In genomic region chr5:144703776-144704175, GRCh38 we compare ENCODE assay signal across 33 cellular contexts.
"Had no signal": no experiment of that assay in that cellular context is flagged by ENCODE, and none has a peak within 500 bp of the region (broad histone marks: within the 10 kb centered on the region; RNA-seq: fewer than 3 reads in every experiment).

No MANE protein-coding gene starts in this region.

- H3K4me1 ChIP-seq: adrenal gland, ascending aorta, body of pancreas, breast epithelium had no signal

- H3K27ac ChIP-seq: adrenal gland, ascending aorta, body of pancreas, brain microvascular endothelial cell, breast epithelium, cardiac muscle cell had no signal

- H3K4me3 ChIP-seq: adrenal gland, ascending aorta, body of pancreas, breast epithelium, cardiac muscle cell had no signal

- ATAC-seq: activated naive CD4-positive, alpha-beta T cell treated with anti-CD3 and anti-CD28 coated beads, Interleukin-2, amount 50 U/mL, for 72 hours; activated naive CD8-positive, alpha-beta T cell treated with anti-CD3 and anti-CD28 coated beads, Interleukin-2, amount 50 U/mL, for 24 hours; activated T-cell treated with anti-CD3 and anti-CD28 coated beads, Interleukin-2, amount 50 U/mL, for 4 hours; activated T-cell treated with anti-CD3 and anti-CD28 coated beads, Interleukin-2, amount 50 U/mL, for 72 hours; activated T-helper 17 cell treated with anti-CD3 and anti-CD28 coated beads, Interleukin-2, amount 50 U/mL, for 72 hours; body of pancreas had no signal

- H3K9me3 ChIP-seq: adrenal gland, ascending aorta, body of pancreas, breast epithelium had no signal

- DNase-seq: activated effector memory CD4-positive, alpha-beta T cell treated with anti-CD3 and anti-CD28 coated beads, Interleukin-2, amount 50 U/mL, for 16 hours; activated effector memory CD4-positive, alpha-beta T cell treated with Interleukin-2 at 50 U/mL for 16 hours; activated gamma-delta T cell; activated gamma-delta T cell treated with Interleukin-2 at 50 U/mL for 16 hours; activated naive CD4-positive, alpha-beta T cell; activated naive CD4-positive, alpha-beta T cell treated with anti-CD3 and anti-CD28 coated beads for 36 hours; activated naive CD4-positive, alpha-beta T cell treated with anti-CD3 and anti-CD28 coated beads, Interleukin-2, amount 10 ng/mL, durations not matched to agents 7 days and 5 days; activated naive CD4-positive, alpha-beta T cell treated with anti-CD3 and anti-CD28 coated beads, Interleukin-2, amount 50 U/mL, for 16 hours; activated naive CD4-positive, alpha-beta T cell treated with Interleukin-2 at 50 U/mL for 16 hours; activated naive CD8-positive, alpha-beta T cell treated with anti-CD3 and anti-CD28 coated beads for 36 hours; activated naive CD8-positive, alpha-beta T cell treated with anti-CD3 and anti-CD28 coated beads, Interleukin-2, amount 10 ng/mL, durations not matched to agents 7 days and 5 days; activated naive CD8-positive, alpha-beta T cell treated with anti-CD3 and anti-CD28 coated beads, Interleukin-2, amount 50 U/mL, for 24 hours; activated T-cell treated with anti-CD3 and anti-CD28 coated beads, Interleukin-2, amount 50 U/mL, for 24 hours; activated T-cell treated with anti-CD3 and anti-CD28 coated beads, Interleukin-2, amount 50 U/mL, for 4 hours; activated T-cell treated with anti-CD3 and anti-CD28 coated beads, Interleukin-2, amount 50 U/mL, for 48 hours; activated T-cell treated with anti-CD3 and anti-CD28 coated beads, Interleukin-2, amount 50 U/mL, for 72 hours; adrenal gland; amniotic stem cell; amygdala; anterior cingulate cortex; aorta; body of pancreas; brain microvascular endothelial cell; caudate nucleus; central memory CD4-positive, alpha-beta T cell; cerebellar nuclear complex had no signal

- H3K27me3 ChIP-seq: adrenal gland, ascending aorta, body of pancreas, brain microvascular endothelial cell, breast epithelium, cardiac muscle cell had no signal

- H3K36me3 ChIP-seq: adrenal gland, ascending aorta, brain microvascular endothelial cell, breast epithelium, cardiac muscle cell had no signal

- FAIRE-seq: astrocyte, bronchial epithelial cell had no signal
